In genomic region chr5:56951131-56951945, GRCh38 we compare ENCODE assay signal across 8 cellular contexts. TPM values are rescaled to one million over a fixed set of nuclear protein-coding genes. Genes with fewer than 3 reads are reported as not detected.
A peak's percentile ranks its signal among the peaks of the same experiment; 100 is the strongest.
DNase-seq lines count a peak whose midpoint lies in the region; ATAC-seq and TF ChIP-seq lines count a peak whose summit lies in the region.

No MANE protein-coding gene starts in this region.

- no peaks in the 10 kb centered on the region for H3K9me3 Mint-ChIP-seq in activated naive CD8-positive, alpha-beta T cell treated with anti-CD3 and anti-CD28 coated beads, Interleukin-2, amount 50 U/mL, for 24 hours

- H3K27ac ChIP-seq in RWPE1 (peak overlapping the region; percentile 88), psoas muscle (peak overlapping the region; percentile 76)

- POLR2A ChIA-PET in RWPE1 (lab: Yijun Ruan, JAX; ENCODE audit: low non-redundant PET) = interaction anchor here (0.6 to 1.2 kb wide), 2 partner anchors 41 to 142 kb away, joined by 3 read pairs; partner anchors contain the start of gene SETD9

- peak overlapping the region; percentile 90 for H3K4me3 Mint-ChIP-seq in activated naive CD8-positive, alpha-beta T cell treated with anti-CD3 and anti-CD28 coated beads, Interleukin-2, amount 50 U/mL, for 24 hours

- H3K27ac Mint-ChIP-seq in activated naive CD8-positive, alpha-beta T cell treated with anti-CD3 and anti-CD28 coated beads, Interleukin-2, amount 50 U/mL, for 24 hours = peak overlapping the region; percentile 77

- DNase-seq in Right ventricle myocardium inferior (ENCODE audit: missing footprints) (peak; percentile 68), cardiac septum (ENCODE audit: low spot score) (no peak), RWPE1 (ENCODE audit: low spot score) (peak; percentile 51), left ventricle myocardium superior (peak; percentile 48), psoas muscle (peak; percentile 28 to 60), DMS79 treated with DMSO at 0.1 percent for 48 hours (lab: John Stamatoyannopoulos, UW) (no peak)
- peak; percentile 22 for DNase-seq in activated naive CD8-positive, alpha-beta T cell treated with anti-CD3 and anti-CD28 coated beads, Interleukin-2, amount 50 U/mL, for 24 hours

- H3K36me3 Mint-ChIP-seq in activated naive CD8-positive, alpha-beta T cell treated with anti-CD3 and anti-CD28 coated beads, Interleukin-2, amount 50 U/mL, for 24 hours (ENCODE audit: low read depth) = peaks cover 12% of the 10 kb centered on the region

- peaks cover 5% of the 10 kb centered on the region for H3K4me1 ChIP-seq in psoas muscle

- no peaks in the 10 kb centered on the region for H3K27me3 ChIP-seq in psoas muscle (ENCODE audit: insufficient read depth in 3 of 3, low read length in 2 of 3)

- H3K36me3 ChIP-seq in psoas muscle (ENCODE audit: insufficient read depth in 1 of 2, low read depth in 1 of 2) = peaks cover 0 to 32% of the 10 kb centered on the region in 2 donors

- peaks cover 26% of the 10 kb centered on the region for H3K27me3 Mint-ChIP-seq in activated naive CD8-positive, alpha-beta T cell treated with anti-CD3 and anti-CD28 coated beads, Interleukin-2, amount 50 U/mL, for 24 hours

- no peaks in the 10 kb centered on the region for H3K9me3 ChIP-seq in psoas muscle

- ATAC-seq in Right ventricle myocardium inferior = peak; percentile 49
- ATAC-seq in HG02938 (IDR thresholded peaks at IDR 0.05; ENCODE audit: unreplicated experiment) = peak; percentile 40
- peak; percentile 30 for ATAC-seq in activated naive CD8-positive, alpha-beta T cell treated with anti-CD3 and anti-CD28 coated beads, Interleukin-2, amount 50 U/mL, for 24 hours
- peak; percentile 57 for ATAC-seq in left ventricle myocardium superior
- peak; percentile 45 to 62 (median 52) for ATAC-seq in psoas muscle

- peak overlapping the region; percentile 91 for H3K4me3 ChIP-seq in psoas muscle

- TF ChIP-seq CTCF in RWPE1 (conservative IDR thresholded peaks at IDR 0.05; ENCODE audit: low read depth) (no peak), psoas muscle (IDR thresholded peaks at IDR 0.05) (no peak)

- intact Hi-C loops in Right ventricle myocardium inferior (cut with DNase I) = loop anchor here (5.0 kb wide), 2 partner anchors 39 to 271 kb away; no protein-coding TSS in a partner anchor
- intact Hi-C loops in cardiac septum (cut with DNase I) = loop anchor here (1.0 to 2.0 kb wide), 2 partner anchors 42 to 221 kb away; partner anchors contain the start of gene SETD9
- intact Hi-C loops in left ventricle myocardium superior (cut with micrococcal nuclease) = no loop called here
- intact Hi-C loops in psoas muscle (cut with DNase I) = loop anchor here (5.0 kb wide), 2 partner anchors 221 to 271 kb away; partner anchors contain the start of gene GPBP1 (in 1 of the 2)

- H3K4me1 Mint-ChIP-seq in activated naive CD8-positive, alpha-beta T cell treated with anti-CD3 and anti-CD28 coated beads, Interleukin-2, amount 50 U/mL, for 24 hours = peaks cover 23% of the 10 kb centered on the region

- WGBS in psoas muscle, 3 donors = 0% methylated on average over 36 to 84 of the region's 84 CpGs

- CTCF ChIA-PET in RWPE1 (lab: Yijun Ruan, JAX) = interaction anchor here (0.6 to 1.2 kb wide), 8 partner anchors 20 to 687 kb away, joined by 3 to 4 read pairs (median 3); no protein-coding TSS in a partner anchor

RNA-seq across cellular contexts. Expression of gene MIER3, which starts 0.6 kb away (rescaled TPM):
- total RNA-seq in Right ventricle myocardium inferior (12.0 TPM), cardiac septum (14.8 TPM), left ventricle myocardium superior (16.1 TPM), psoas muscle (10 to 100 TPM; 11.9 to 20.5 (median 14.7) TPM)
- 10 to 100 TPM in 1 of 3 donors, 1 to 10 TPM in 2; 4.8 to 11.2 (median 5.3) TPM for polyA plus RNA-seq in psoas muscle

RNA-seq across cellular contexts. Expression of gene SETD9, which starts 41.9 kb away (rescaled TPM):
- total RNA-seq in Right ventricle myocardium inferior (15.9 TPM), cardiac septum (14.2 TPM), left ventricle myocardium superior (18.9 TPM), psoas muscle (10 to 100 TPM in 2 of 4 donors, 1 to 10 TPM in 2; 4.9 to 16.3 (median 11.0) TPM)
- polyA plus RNA-seq in psoas muscle = 10 to 100 TPM; 10.1 to 14.7 (median 11.1) TPM

Comparison
In these comparisons a context has a peak if more than half of its experiments do, and no peak if none do; other contexts are left out.
1. DNase-seq: peak in Right ventricle myocardium inferior (single experiment), RWPE1 (single experiment), activated naive CD8-positive, alpha-beta T cell treated with anti-CD3 and anti-CD28 coated beads, Interleukin-2, amount 50 U/mL, for 24 hours (single experiment), left ventricle myocardium superior (single experiment) and psoas muscle (2 of 2); none in cardiac septum (single experiment) and DMS79 treated with DMSO at 0.1 percent for 48 hours (single experiment).
2. Peak in every context shown above with its lines, with median percentiles within 50 percentile points of each other: ATAC-seq.